21 cellular contexts compared by ENCODE assay signal in genomic region chr14:59186316-59186715, GRCh38. TPM values are rescaled to one million over a fixed set of nuclear protein-coding genes. Genes with fewer than 3 reads are reported as not detected.
A peak's percentile ranks its signal among the peaks of the same experiment; 100 is the strongest.
DNase-seq lines count a peak whose midpoint lies in the region; ATAC-seq and TF ChIP-seq lines count a peak whose summit lies in the region.
"Had no signal": no experiment of that assay in that cellular context is flagged by ENCODE, and none has a peak within 500 bp of the region (broad histone marks: within the 10 kb centered on the region; RNA-seq: fewer than 3 reads in every experiment).

No MANE protein-coding gene starts in this region.

- no peaks in the 10 kb centered on the region for H3K36me3 ChIP-seq in CD4-positive, CD25-positive, alpha-beta regulatory T cell (ENCODE audit: control insufficient read depth, insufficient read depth, low read length)
- no peaks in the 10 kb centered on the region for H3K36me3 ChIP-seq in Loucy (ENCODE audit: insufficient read depth, low read length)
- no peaks in the 10 kb centered on the region for H3K36me3 ChIP-seq in hepatocyte (replicated peaks; ENCODE audit: insufficient read depth, low read depth)
- no peaks in the 10 kb centered on the region for H3K36me3 ChIP-seq in CD4-positive, alpha-beta memory T cell (ENCODE audit: insufficient read depth, low read length)
- H3K36me3 ChIP-seq: BE2C had no signal

- no peak overlapping the region for H3K9ac ChIP-seq in Loucy (ENCODE audit: low read depth, low read length, poor library complexity, severe bottlenecking)

- H3K4me3 ChIP-seq in CD4-positive, CD25-positive, alpha-beta regulatory T cell (ENCODE audit: low read depth, low read length): no peak overlapping the region
- H3K4me3 ChIP-seq in Loucy (ENCODE audit: low read length, poor library complexity, severe bottlenecking): no peak overlapping the region
- no peak overlapping the region for H3K4me3 ChIP-seq in hepatocyte
- H3K4me3 ChIP-seq in CD4-positive, alpha-beta memory T cell (ENCODE audit: low read length in 2 of 2): no peak overlapping the region
- H3K4me3 ChIP-seq: A549 had no signal

- H3K4me1 ChIP-seq in CD4-positive, CD25-positive, alpha-beta regulatory T cell (ENCODE audit: control insufficient read depth, insufficient read depth, low read length, poor library complexity, severe bottlenecking): peaks cover 25% of the 10 kb centered on the region
- H3K4me1 ChIP-seq in Loucy (ENCODE audit: insufficient read depth, low read length, poor library complexity, severe bottlenecking) (peaks cover 28% of the 10 kb centered on the region), hepatocyte (ENCODE audit: insufficient read depth) (peaks cover 17% of the 10 kb centered on the region)
- peaks cover 16% of the 10 kb centered on the region for H3K4me1 ChIP-seq in CD4-positive, alpha-beta memory T cell (ENCODE audit: insufficient read depth, low read length)
- H3K4me1 ChIP-seq: BE2C had no signal

- H3K79me2 ChIP-seq in Loucy (ENCODE audit: insufficient read depth, low read length): peaks cover 5% of the 10 kb centered on the region; the same call in 1 of the 2 replicates
- peaks cover 20% of the 10 kb centered on the region for H3K79me2 ChIP-seq in hepatocyte

- no peak for ATAC-seq in CD4-positive, CD25-positive, alpha-beta regulatory T cell (ENCODE audit: low read depth in 2 of 2)
- ATAC-seq in GM18511 (IDR thresholded peaks at IDR 0.05; ENCODE audit: unreplicated experiment) (no peak), HG03565 (IDR thresholded peaks at IDR 0.05; ENCODE audit: unreplicated experiment) (no peak)
- ATAC-seq: A549 had no signal

- no peaks in the 10 kb centered on the region for H3F3A ChIP-seq in Loucy (ENCODE audit: low read depth)

- no peaks in the 10 kb centered on the region for H3K9me3 Mint-ChIP-seq in CD4-positive, CD25-positive, alpha-beta regulatory T cell
- peaks cover 0 to 5% (median 0%) of the 10 kb centered on the region in 8 donors for H3K9me3 Mint-ChIP-seq in CD4-positive, alpha-beta memory T cell

- no peak overlapping the region for H3K4me2 ChIP-seq in Loucy (ENCODE audit: low read depth, low read length, poor library complexity, severe bottlenecking)
- H3K4me2 ChIP-seq in hepatocyte: peak overlapping the region; percentile 85
- H3K4me2 ChIP-seq: A549 had no signal

- H4K20me1 ChIP-seq in Loucy (ENCODE audit: insufficient read depth, low read length, poor library complexity, severe bottlenecking) (peaks cover 13% of the 10 kb centered on the region), hepatocyte (ENCODE audit: insufficient read depth, poor library complexity, severe bottlenecking) (peaks cover 16% of the 10 kb centered on the region)

- POLR2A ChIA-PET in CD4-positive, alpha-beta memory T cell (lab: Charles Lee; ENCODE audit: partially characterized antibody): no interaction called here

- no peak overlapping the region for H3K27ac ChIP-seq in CD4-positive, CD25-positive, alpha-beta regulatory T cell (ENCODE audit: insufficient read depth, low read length, poor library complexity, severe bottlenecking)
- H3K27ac ChIP-seq in VCaP: peak overlapping the region; percentile 96
- no peak overlapping the region for H3K27ac ChIP-seq in hepatocyte
- H3K27ac ChIP-seq in CD4-positive, alpha-beta memory T cell (ENCODE audit: low read depth, low read length): no peak overlapping the region
- H3K27ac ChIP-seq: A549 had no signal

- CTCF ChIA-PET in CD4-positive, alpha-beta memory T cell (lab: Charles Lee; ENCODE audit: partially characterized antibody): no interaction called here

- intact Hi-C loops in CD4-positive, alpha-beta memory T cell (cut with micrococcal nuclease): loop anchor here (5.0 kb wide), 2 partner anchors 391 to 1794 kb away; partner anchors contain the start of genes CCDC175 and NAA30

- TF ChIP-seq CTCF in Loucy (conservative IDR thresholded peaks at IDR 0.05; ENCODE audit: low read length) (no peak), VCaP (conservative IDR thresholded peaks at IDR 0.05) (no peak), hepatocyte (IDR thresholded peaks at IDR 0.05; ENCODE audit: poor library complexity) (no peak)

- H3K27me3 ChIP-seq in CD4-positive, CD25-positive, alpha-beta regulatory T cell (ENCODE audit: control insufficient read depth, insufficient read depth, low read length): peaks cover 36% of the 10 kb centered on the region
- no peaks in the 10 kb centered on the region for H3K27me3 ChIP-seq in Loucy (ENCODE audit: insufficient read depth, low read length, poor library complexity, severe bottlenecking)
- H3K27me3 ChIP-seq in hepatocyte: no peaks in the 10 kb centered on the region
- H3K27me3 ChIP-seq in CD4-positive, alpha-beta memory T cell (ENCODE audit: insufficient read depth, low read length): peaks cover 5% of the 10 kb centered on the region
- H3K27me3 ChIP-seq: BE2C had no signal

- H3K9me2 ChIP-seq in Loucy (replicated peaks; ENCODE audit: low read depth, low read length) (no peaks in the 10 kb centered on the region), hepatocyte (replicated peaks; ENCODE audit: insufficient read depth) (no peaks in the 10 kb centered on the region)

- no peaks in the 10 kb centered on the region for H3K36me3 Mint-ChIP-seq in CD4-positive, CD25-positive, alpha-beta regulatory T cell
- H3K36me3 Mint-ChIP-seq in CD4-positive, alpha-beta memory T cell: peaks cover 0 to 16% of the 10 kb centered on the region in 2 donors

- DNase-seq in CD4-positive, CD25-positive, alpha-beta regulatory T cell: no peak
- no peak for DNase-seq in hepatocyte (ENCODE audit: low spot score)
- no peak for DNase-seq in stimulated activated CD4-positive, alpha-beta T cell treated with anti-CD3 and anti-CD28 coated beads, Interleukin-12 subunit alpha, Interleukin-12 subunit beta, amount 100 ng/mL, for 4 hours
- no peak for DNase-seq in CD4-positive, alpha-beta memory T cell
- DNase-seq: BE2C, Caco-2, DMS 273 treated with DMSO at 0.1 percent for 48 hours, DND-41, GOT3, HCEC 1CT, IMR-90, NCI-H1436, NCI-H187 treated with DMSO at 0.1 percent for 48 hours, NCI-H2107, NCI-H345, NCI-H774 had no signal

- H3K4me1 Mint-ChIP-seq in CD4-positive, CD25-positive, alpha-beta regulatory T cell: peaks cover 0 to 24% (median 17%) of the 10 kb centered on the region in 4 donors
- H3K4me1 Mint-ChIP-seq in CD4-positive, alpha-beta memory T cell: peaks cover 9 to 20% (median 12%) of the 10 kb centered on the region in 4 donors

- H3K4me3 Mint-ChIP-seq in CD4-positive, CD25-positive, alpha-beta regulatory T cell: peak overlapping the region in 3 of 4 donors; percentile 17 to 98 (median 90)
- H3K4me3 Mint-ChIP-seq in CD4-positive, alpha-beta memory T cell: peak overlapping the region in 1 of 8 donors; percentile 3

- no peak overlapping the region for H3K27ac Mint-ChIP-seq in CD4-positive, CD25-positive, alpha-beta regulatory T cell
- no peak overlapping the region for H3K27ac Mint-ChIP-seq in CD4-positive, alpha-beta memory T cell

- H3K9me3 ChIP-seq in CD4-positive, CD25-positive, alpha-beta regulatory T cell (ENCODE audit: control insufficient read depth in 2 of 2, low read length in 2 of 2): no peaks in the 10 kb centered on the region
- H3K9me3 ChIP-seq in Loucy (ENCODE audit: insufficient read depth, low read depth, low read length): no peaks in the 10 kb centered on the region
- H3K9me3 ChIP-seq in hepatocyte (ENCODE audit: low read depth): no peaks in the 10 kb centered on the region
- no peaks in the 10 kb centered on the region for H3K9me3 ChIP-seq in CD4-positive, alpha-beta memory T cell (ENCODE audit: control insufficient read depth in 1 of 2, low read length in 2 of 2)
- H3K9me3 ChIP-seq: A549, BE2C, Caco-2 had no signal

- peaks cover 47% of the 10 kb centered on the region for H3K27me3 Mint-ChIP-seq in CD4-positive, CD25-positive, alpha-beta regulatory T cell
- peaks cover 2 to 7% of the 10 kb centered on the region in 2 donors for H3K27me3 Mint-ChIP-seq in CD4-positive, alpha-beta memory T cell

- H2AFZ ChIP-seq in Loucy (ENCODE audit: low read length) (peak overlapping the region; percentile 29; the same call in 1 of the 2 replicates), hepatocyte (no peak overlapping the region)

RNA-seq across cellular contexts. Expression of gene DAAM1, which starts 2.2 kb away (rescaled TPM):
- total RNA-seq in CD4-positive, CD25-positive, alpha-beta regulatory T cell: 36.5 TPM
- polyA plus RNA-seq in CD4-positive, CD25-positive, alpha-beta regulatory T cell: 10 to 100 TPM in 3 of 4 donors, 1 to 10 TPM in 1; 6.1 to 13.9 (median 11.0) TPM
- 23.1 and 23.7 TPM in 2 replicates for total RNA-seq in hepatocyte
- 19.0 and 21.6 TPM in 2 replicates for polyA plus RNA-seq in hepatocyte
- total RNA-seq in CD4-positive, alpha-beta memory T cell: 10 to 100 TPM; 25.5 to 25.6 TPM
- polyA plus RNA-seq in CD4-positive, alpha-beta memory T cell: 10 to 100 TPM in 1 of 2 donors, 1 to 10 TPM in 1; 5.4 to 14.5 TPM
